In genomic region chr12:133190176-133190575, GRCh38 we compare ENCODE assay signal across 25 cellular contexts. TPM values are rescaled to one million over a fixed set of nuclear protein-coding genes. Genes with fewer than 3 reads are reported as not detected.
"Had no signal": no experiment of that assay in that cellular context is flagged by ENCODE, and none has a peak within 500 bp of the region (broad histone marks: within the 10 kb centered on the region; RNA-seq: fewer than 3 reads in every experiment).

No MANE protein-coding gene starts in this region.

- ATAC-seq: activated naive CD4-positive, alpha-beta T cell treated with anti-CD3 and anti-CD28 coated beads, Interleukin-2, amount 50 U/mL, for 72 hours; activated naive CD8-positive, alpha-beta T cell treated with anti-CD3 and anti-CD28 coated beads, Interleukin-2, amount 50 U/mL, for 24 hours; activated T-cell treated with anti-CD3 and anti-CD28 coated beads, Interleukin-2, amount 50 U/mL, for 4 hours had no signal

- H3K9ac ChIP-seq: KMS-11 had no signal

- H3K27ac Mint-ChIP-seq: activated CD4-positive, alpha-beta memory T cell treated with anti-CD3 and anti-CD28 coated beads for 36 hours; activated CD4-positive, alpha-beta T cell treated with anti-CD3 and anti-CD28 coated beads, Interleukin-2, amount 10 ng/mL, durations not matched to agents 7 days and 5 days; activated naive CD4-positive, alpha-beta T cell treated with anti-CD3 and anti-CD28 coated beads, Interleukin-2, amount 50 U/mL, for 72 hours; activated naive CD8-positive, alpha-beta T cell treated with anti-CD3 and anti-CD28 coated beads, Interleukin-2, amount 50 U/mL, for 24 hours had no signal

- DNase-seq: activated CD4-positive, alpha-beta memory T cell treated with anti-CD3 and anti-CD28 coated beads for 36 hours; activated CD4-positive, alpha-beta T cell treated with anti-CD3 and anti-CD28 coated beads, Interleukin-2, amount 10 ng/mL, durations not matched to agents 7 days and 5 days; activated CD4-positive, CD25-positive, alpha-beta regulatory T cell; activated CD8-positive, alpha-beta memory T cell treated with anti-CD3 and anti-CD28 coated beads for 24 hours; activated effector memory CD4-positive, alpha-beta T cell treated with anti-CD3 and anti-CD28 coated beads, Interleukin-2, amount 50 U/mL, for 16 hours; activated naive CD4-positive, alpha-beta T cell treated with Interleukin-2 at 50 U/mL for 16 hours; activated naive CD8-positive, alpha-beta T cell treated with anti-CD3 and anti-CD28 coated beads, Interleukin-2, amount 50 U/mL, for 24 hours; activated T-cell treated with anti-CD3 and anti-CD28 coated beads, Interleukin-2, amount 50 U/mL, for 4 hours; amygdala; brain microvascular endothelial cell; MG63; MV-4-11; NCI-H1105; NCI-H1436 treated with DMSO at 0.1 percent for 48 hours; NCI-H187; NCI-H2081; NCI-H510A treated with DMSO at 0.1 percent for 48 hours; PC-9; SHP77 treated with DMSO at 0.1 percent for 48 hours had no signal

- H3K27me3 Mint-ChIP-seq: activated CD4-positive, alpha-beta memory T cell treated with anti-CD3 and anti-CD28 coated beads for 36 hours; activated CD4-positive, alpha-beta T cell treated with anti-CD3 and anti-CD28 coated beads, Interleukin-2, amount 10 ng/mL, durations not matched to agents 7 days and 5 days; activated naive CD8-positive, alpha-beta T cell treated with anti-CD3 and anti-CD28 coated beads, Interleukin-2, amount 50 U/mL, for 24 hours had no signal

- H3K27ac ChIP-seq: brain microvascular endothelial cell, cardiac muscle cell, KMS-11, PC-9, VCaP had no signal

- H3K4me3 ChIP-seq: cardiac muscle cell, MG63, PC-9 had no signal

- H3K4me2 ChIP-seq: KMS-11, PC-9 had no signal

- H2AFZ ChIP-seq: PC-9 had no signal

- H3K4me3 Mint-ChIP-seq: activated CD4-positive, alpha-beta memory T cell treated with anti-CD3 and anti-CD28 coated beads for 36 hours; activated CD4-positive, alpha-beta T cell treated with anti-CD3 and anti-CD28 coated beads, Interleukin-2, amount 10 ng/mL, durations not matched to agents 7 days and 5 days; activated naive CD8-positive, alpha-beta T cell treated with anti-CD3 and anti-CD28 coated beads, Interleukin-2, amount 50 U/mL, for 24 hours; activated T-cell treated with anti-CD3 and anti-CD28 coated beads, Interleukin-2, amount 50 U/mL, for 4 hours had no signal

- H3K27me3 ChIP-seq: brain microvascular endothelial cell, cardiac muscle cell, MG63 had no signal

RNA-seq across cellular contexts. Expression of gene ANHX, which starts 45.5 kb away (rescaled TPM):
- total RNA-seq: activated CD4-positive, alpha-beta memory T cell treated with anti-CD3 and anti-CD28 coated beads for 36 hours; activated CD4-positive, alpha-beta T cell treated with anti-CD3 and anti-CD28 coated beads, Interleukin-2, amount 10 ng/mL, durations not matched to agents 7 days and 5 days; activated naive CD4-positive, alpha-beta T cell treated with anti-CD3 and anti-CD28 coated beads, Interleukin-2, amount 50 U/mL, for 72 hours; activated T-cell treated with anti-CD3 and anti-CD28 coated beads, Interleukin-2, amount 50 U/mL, for 4 hours; cardiac muscle cell; PC-9; SK-MEL-5; T-helper 2 cell treated with Interferon-gamma antibody and Interleukin-4, amounts not matched to agents 100 ng/mL and 5 ng/mL, for 36 hours had no signal
- polyA plus RNA-seq: cardiac muscle cell had no signal
